Comparison of ENCODE assay signal across 8 cellular contexts in the genomic region with DNA sequence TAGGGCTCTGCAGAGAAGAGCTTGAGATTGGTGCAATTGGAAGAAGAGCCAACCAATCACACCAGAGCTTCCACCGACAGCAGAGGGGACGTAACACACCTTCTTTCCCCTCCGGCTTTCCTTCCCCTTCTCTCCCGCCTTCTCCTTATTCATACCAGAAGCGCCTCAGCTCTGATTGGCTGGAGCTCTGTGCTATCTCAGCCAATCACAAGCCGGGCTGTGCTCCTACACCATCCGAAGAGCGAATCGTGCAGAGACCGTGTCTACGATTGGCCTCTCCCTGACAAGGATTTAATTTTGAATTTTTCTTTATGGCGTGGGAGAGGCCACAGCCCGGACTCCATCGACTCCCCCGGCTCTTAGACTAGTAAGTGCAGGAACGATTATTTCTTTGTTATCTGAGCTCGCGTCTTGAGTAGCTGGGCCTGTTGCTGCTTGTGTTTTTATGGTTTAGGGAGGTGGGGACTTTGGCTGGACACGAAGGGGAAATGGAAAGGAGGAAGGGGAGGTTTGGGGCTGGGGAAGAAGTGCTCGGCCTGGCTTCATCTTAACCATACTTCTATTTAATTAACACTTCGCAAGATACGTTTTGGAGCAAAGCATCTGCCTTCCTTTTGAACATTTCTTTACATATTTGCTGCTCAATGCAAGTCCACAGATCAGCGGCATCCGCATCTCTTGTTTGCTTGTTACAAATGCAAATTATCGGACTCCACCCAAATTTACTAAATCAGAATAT. TPM values are rescaled to one million over a fixed set of nuclear protein-coding genes. Genes with fewer than 3 reads are reported as not detected.
A peak's percentile ranks its signal among the peaks of the same experiment; 100 is the strongest.
DNase-seq lines count a peak whose midpoint lies in the region; ATAC-seq, FAIRE-seq and TF ChIP-seq lines count a peak whose summit lies in the region.

A gene (plus strand): TSS at position 308 of the 739 bp plus-strand sequence. CDS start 14,007 bp downstream, outside the sequence.

- no peak for TF ChIP-seq CTCF in WERI-Rb-1 (IDR thresholded peaks at IDR 0.05; ENCODE audit: low read depth, low read length)

- peaks cover 8 to 36% of the 10 kb centered on the region in 2 donors for H3K4me1 Mint-ChIP-seq in immature natural killer cell

- H3K36me3 Mint-ChIP-seq in immature natural killer cell, result no peaks in the 10 kb centered on the region

- H3K4me3 ChIP-seq in WERI-Rb-1 (ENCODE audit: low read depth, low read length), result peak within 1 kb of the TSS; percentile 78

- H3K27me3 Mint-ChIP-seq in immature natural killer cell (ENCODE audit: low read depth in 3 of 3), result peaks cover 0 to 3% (median 3%) of the 10 kb centered on the region in 3 donors

- peak; percentile 99 for FAIRE-seq in A204.1 (lab: Jason Lieb, UNC)

- peak; percentile 72 for ATAC-seq in GM18519 (IDR thresholded peaks at IDR 0.05; ENCODE audit: low FRiP score, unreplicated experiment)
- ATAC-seq in HG03039 (IDR thresholded peaks at IDR 0.05; ENCODE audit: unreplicated experiment), result peak; percentile 90

- no peaks in the 10 kb centered on the region for H3K27me3 ChIP-seq in WERI-Rb-1 (ENCODE audit: insufficient read depth, low read depth, severe bottlenecking)

- peaks cover 37% of the 10 kb centered on the region for H3K36me3 ChIP-seq in WERI-Rb-1

- H3K27ac Mint-ChIP-seq in immature natural killer cell, result no peak within 1 kb of the TSS

- H3K4me3 Mint-ChIP-seq in immature natural killer cell, result no peak within 1 kb of the TSS

- H3K9me3 Mint-ChIP-seq in immature natural killer cell, result no peaks in the 10 kb centered on the region

- DNase-seq in NCI-H2107 (lab: John Stamatoyannopoulos, UW), result peak; percentile 99
- peak; percentile 99 for DNase-seq in WERI-Rb-1
- peak in 58 of 61 donors; percentile 90 to 100 (median 99) for DNase-seq in caudate nucleus (lab: John Stamatoyannopoulos, UW)
- peak in 2 of 3 donors; percentile 98 for DNase-seq in immature natural killer cell
- peak; percentile 84 to 91 (median 84) for DNase-seq in stimulated activated CD4-positive, alpha-beta T cell treated with anti-CD3 and anti-CD28 coated beads, Interleukin-12 subunit alpha, Interleukin-12 subunit beta, amount 100 ng/mL, for 48 hours (ENCODE audit: low read depth in 2 of 3, low spot score in 1 of 3)

- H3K9me3 ChIP-seq in WERI-Rb-1 (ENCODE audit: severe bottlenecking), result no peaks in the 10 kb centered on the region

- H3K27ac ChIP-seq in WERI-Rb-1 (peak within 1 kb of the TSS; percentile 98), caudate nucleus (ENCODE audit: low read depth, low read length) (peak within 1 kb of the TSS; percentile 90)

RNA-seq across cellular contexts. Expression of the gene that starts here (rescaled TPM):
- polyA plus RNA-seq in immature natural killer cell, result 1 to 10 TPM in 1 of 3 donors, under 1 TPM in 1, not detected in 1; 0.76 to 1.2 TPM

Comparison
In these comparisons a context has a peak if more than half of its experiments do, and no peak if none do; other contexts are left out.
1. Peak in every context shown above with its lines: DNase-seq, ATAC-seq, H3K4me3 ChIP-seq and H3K27ac ChIP-seq.